In genomic region chr17:1469231-1469852, GRCh38 we compare ENCODE assay signal across 2 cellular contexts.
TF ChIP-seq lines count a peak whose summit lies in the region.

No MANE protein-coding gene starts in this region.

TF ChIP-seq in IMR-90, 13 proteins besides CTCF, POLR2A, EP300 and RAD21:
- no peak for TF ChIP-seq FOS (IDR thresholded peaks at IDR 0.05; ENCODE audit: low read depth, low read length)
- TF ChIP-seq MAFK (IDR thresholded peaks at IDR 0.05; ENCODE audit: low read depth, low read length), result peak; percentile 84
- TF ChIP-seq RFX5 (IDR thresholded peaks at IDR 0.05; ENCODE audit: low read depth, low read length), result no peak
- 0 out of 2 replicates have a peak, but pooled peaks have one; percentile 2 for TF ChIP-seq NFE2L2 (IDR thresholded peaks at IDR 0.05; ENCODE audit: low read depth, low read length)
- TF ChIP-seq RCOR1 (IDR thresholded peaks at IDR 0.05; ENCODE audit: insufficient replicate concordance, low read length), result no peak
- TF ChIP-seq, protein P1, sequence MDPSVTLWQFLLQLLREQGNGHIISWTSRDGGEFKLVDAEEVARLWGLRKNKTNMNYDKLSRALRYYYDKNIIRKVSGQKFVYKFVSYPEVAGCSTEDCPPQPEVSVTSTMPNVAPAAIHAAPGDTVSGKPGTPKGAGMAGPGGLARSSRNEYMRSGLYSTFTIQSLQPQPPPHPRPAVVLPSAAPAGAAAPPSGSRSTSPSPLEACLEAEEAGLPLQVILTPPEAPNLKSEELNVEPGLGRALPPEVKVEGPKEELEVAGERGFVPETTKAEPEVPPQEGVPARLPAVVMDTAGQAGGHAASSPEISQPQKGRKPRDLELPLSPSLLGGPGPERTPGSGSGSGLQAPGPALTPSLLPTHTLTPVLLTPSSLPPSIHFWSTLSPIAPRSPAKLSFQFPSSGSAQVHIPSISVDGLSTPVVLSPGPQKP (IDR thresholded peaks at IDR 0.05; ENCODE audit: borderline replicate concordance, low read depth, low read length), result no peak

TF ChIP-seq in K562, 482 proteins besides CTCF, POLR2A, EP300 and RAD21:
- TF ChIP-seq ZNF445 (CRISPR knock-in tag; IDR thresholded peaks at IDR 0.05; ENCODE audit: low read depth) (peak; percentile 51; the same call in 1 of the 2 replicates), ZNF280A (IDR thresholded peaks at IDR 0.05; ENCODE audit: low read depth, partially characterized antibody) (peak; percentile 47), NFIC (IDR thresholded peaks at IDR 0.05) (0 out of 2 replicates have a peak, but pooled peaks have one; percentile 15), ZNF277 (CRISPR knock-in tag; IDR thresholded peaks at IDR 0.05; ENCODE audit: borderline replicate concordance) (no peak), SMAD3 (CRISPR knock-in tag; conservative IDR thresholded peaks at IDR 0.05) (no peak), CBX3 (IDR thresholded peaks at IDR 0.05; ENCODE audit: borderline replicate concordance in 1 of 2, low read length in 2 of 2) (peak in 1 of 2 experiments; percentile 65; a peak in 1 of 3 replicates), NCOA1 (IDR thresholded peaks at IDR 0.05; ENCODE audit: low read depth) (no peak), BMI1 (IDR thresholded peaks at IDR 0.05; ENCODE audit: low read length) (no peak), NCOA2 (IDR thresholded peaks at IDR 0.05; ENCODE audit: partially characterized antibody in 2 of 2) (no peak)
- TF ChIP-seq, protein P2, sequence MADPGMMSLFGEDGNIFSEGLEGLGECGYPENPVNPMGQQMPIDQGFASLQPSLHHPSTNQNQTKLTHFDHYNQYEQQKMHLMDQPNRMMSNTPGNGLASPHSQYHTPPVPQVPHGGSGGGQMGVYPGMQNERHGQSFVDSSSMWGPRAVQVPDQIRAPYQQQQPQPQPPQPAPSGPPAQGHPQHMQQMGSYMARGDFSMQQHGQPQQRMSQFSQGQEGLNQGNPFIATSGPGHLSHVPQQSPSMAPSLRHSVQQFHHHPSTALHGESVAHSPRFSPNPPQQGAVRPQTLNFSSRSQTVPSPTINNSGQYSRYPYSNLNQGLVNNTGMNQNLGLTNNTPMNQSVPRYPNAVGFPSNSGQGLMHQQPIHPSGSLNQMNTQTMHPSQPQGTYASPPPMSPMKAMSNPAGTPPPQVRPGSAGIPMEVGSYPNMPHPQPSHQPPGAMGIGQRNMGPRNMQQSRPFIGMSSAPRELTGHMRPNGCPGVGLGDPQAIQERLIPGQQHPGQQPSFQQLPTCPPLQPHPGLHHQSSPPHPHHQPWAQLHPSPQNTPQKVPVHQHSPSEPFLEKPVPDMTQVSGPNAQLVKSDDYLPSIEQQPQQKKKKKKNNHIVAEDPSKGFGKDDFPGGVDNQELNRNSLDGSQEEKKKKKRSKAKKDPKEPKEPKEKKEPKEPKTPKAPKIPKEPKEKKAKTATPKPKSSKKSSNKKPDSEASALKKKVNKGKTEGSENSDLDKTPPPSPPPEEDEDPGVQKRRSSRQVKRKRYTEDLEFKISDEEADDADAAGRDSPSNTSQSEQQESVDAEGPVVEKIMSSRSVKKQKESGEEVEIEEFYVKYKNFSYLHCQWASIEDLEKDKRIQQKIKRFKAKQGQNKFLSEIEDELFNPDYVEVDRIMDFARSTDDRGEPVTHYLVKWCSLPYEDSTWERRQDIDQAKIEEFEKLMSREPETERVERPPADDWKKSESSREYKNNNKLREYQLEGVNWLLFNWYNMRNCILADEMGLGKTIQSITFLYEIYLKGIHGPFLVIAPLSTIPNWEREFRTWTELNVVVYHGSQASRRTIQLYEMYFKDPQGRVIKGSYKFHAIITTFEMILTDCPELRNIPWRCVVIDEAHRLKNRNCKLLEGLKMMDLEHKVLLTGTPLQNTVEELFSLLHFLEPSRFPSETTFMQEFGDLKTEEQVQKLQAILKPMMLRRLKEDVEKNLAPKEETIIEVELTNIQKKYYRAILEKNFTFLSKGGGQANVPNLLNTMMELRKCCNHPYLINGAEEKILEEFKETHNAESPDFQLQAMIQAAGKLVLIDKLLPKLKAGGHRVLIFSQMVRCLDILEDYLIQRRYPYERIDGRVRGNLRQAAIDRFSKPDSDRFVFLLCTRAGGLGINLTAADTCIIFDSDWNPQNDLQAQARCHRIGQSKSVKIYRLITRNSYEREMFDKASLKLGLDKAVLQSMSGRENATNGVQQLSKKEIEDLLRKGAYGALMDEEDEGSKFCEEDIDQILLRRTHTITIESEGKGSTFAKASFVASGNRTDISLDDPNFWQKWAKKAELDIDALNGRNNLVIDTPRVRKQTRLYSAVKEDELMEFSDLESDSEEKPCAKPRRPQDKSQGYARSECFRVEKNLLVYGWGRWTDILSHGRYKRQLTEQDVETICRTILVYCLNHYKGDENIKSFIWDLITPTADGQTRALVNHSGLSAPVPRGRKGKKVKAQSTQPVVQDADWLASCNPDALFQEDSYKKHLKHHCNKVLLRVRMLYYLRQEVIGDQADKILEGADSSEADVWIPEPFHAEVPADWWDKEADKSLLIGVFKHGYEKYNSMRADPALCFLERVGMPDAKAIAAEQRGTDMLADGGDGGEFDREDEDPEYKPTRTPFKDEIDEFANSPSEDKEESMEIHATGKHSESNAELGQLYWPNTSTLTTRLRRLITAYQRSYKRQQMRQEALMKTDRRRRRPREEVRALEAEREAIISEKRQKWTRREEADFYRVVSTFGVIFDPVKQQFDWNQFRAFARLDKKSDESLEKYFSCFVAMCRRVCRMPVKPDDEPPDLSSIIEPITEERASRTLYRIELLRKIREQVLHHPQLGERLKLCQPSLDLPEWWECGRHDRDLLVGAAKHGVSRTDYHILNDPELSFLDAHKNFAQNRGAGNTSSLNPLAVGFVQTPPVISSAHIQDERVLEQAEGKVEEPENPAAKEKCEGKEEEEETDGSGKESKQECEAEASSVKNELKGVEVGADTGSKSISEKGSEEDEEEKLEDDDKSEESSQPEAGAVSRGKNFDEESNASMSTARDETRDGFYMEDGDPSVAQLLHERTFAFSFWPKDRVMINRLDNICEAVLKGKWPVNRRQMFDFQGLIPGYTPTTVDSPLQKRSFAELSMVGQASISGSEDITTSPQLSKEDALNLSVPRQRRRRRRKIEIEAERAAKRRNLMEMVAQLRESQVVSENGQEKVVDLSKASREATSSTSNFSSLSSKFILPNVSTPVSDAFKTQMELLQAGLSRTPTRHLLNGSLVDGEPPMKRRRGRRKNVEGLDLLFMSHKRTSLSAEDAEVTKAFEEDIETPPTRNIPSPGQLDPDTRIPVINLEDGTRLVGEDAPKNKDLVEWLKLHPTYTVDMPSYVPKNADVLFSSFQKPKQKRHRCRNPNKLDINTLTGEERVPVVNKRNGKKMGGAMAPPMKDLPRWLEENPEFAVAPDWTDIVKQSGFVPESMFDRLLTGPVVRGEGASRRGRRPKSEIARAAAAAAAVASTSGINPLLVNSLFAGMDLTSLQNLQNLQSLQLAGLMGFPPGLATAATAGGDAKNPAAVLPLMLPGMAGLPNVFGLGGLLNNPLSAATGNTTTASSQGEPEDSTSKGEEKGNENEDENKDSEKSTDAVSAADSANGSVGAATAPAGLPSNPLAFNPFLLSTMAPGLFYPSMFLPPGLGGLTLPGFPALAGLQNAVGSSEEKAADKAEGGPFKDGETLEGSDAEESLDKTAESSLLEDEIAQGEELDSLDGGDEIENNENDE (IDR thresholded peaks at IDR 0.05; ENCODE audit: low read depth, low read length), result peak; percentile 95
TF ChIP-seq in K562: peak in this region for 5.
